ENCODE assay signal across 16 cellular contexts in the genomic region with DNA sequence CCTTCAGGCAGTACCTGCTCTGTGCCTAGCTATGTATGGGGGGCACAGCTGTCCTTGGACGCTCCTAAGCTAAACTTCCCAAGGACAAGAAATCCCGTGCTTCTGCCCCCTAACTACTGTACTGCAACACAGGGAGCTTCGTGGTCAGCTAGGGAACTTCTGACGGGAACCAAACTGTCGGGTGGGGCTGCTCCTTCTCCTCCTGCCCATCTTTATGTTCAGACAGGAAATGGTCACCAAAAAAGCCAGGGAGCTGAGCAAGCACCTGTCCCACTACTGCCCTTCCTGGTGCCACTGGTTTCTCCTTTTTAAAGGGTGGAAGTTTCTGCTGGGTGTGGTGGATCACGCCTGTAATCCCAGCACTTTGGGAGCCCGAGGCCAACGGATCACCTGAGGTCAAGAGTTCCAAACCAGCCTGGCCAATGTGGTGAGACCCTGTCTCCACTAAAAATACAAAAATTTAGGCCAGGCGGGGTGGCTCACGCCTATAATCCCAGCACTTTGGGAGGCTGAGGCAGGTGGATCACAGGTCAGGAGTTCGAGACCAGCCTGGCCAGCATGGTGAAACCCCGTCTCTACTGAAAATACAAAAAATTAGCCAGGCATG. TPM values are rescaled to one million over a fixed set of nuclear protein-coding genes. Genes with fewer than 3 reads are reported as not detected.
DNase-seq lines count a peak whose midpoint lies in the region; ATAC-seq, FAIRE-seq and TF ChIP-seq lines count a peak whose summit lies in the region.
"Had no signal": no experiment of that assay in that cellular context is flagged by ENCODE, and none has a peak within 500 bp of the region (broad histone marks: within the 10 kb centered on the region; RNA-seq: fewer than 3 reads in every experiment).

No MANE protein-coding gene starts in this region.

- H3K4me3 Mint-ChIP-seq in activated T-cell treated with anti-CD3 and anti-CD28 coated beads, Interleukin-2, amount 50 U/mL, for 24 hours = no peak overlapping the region
- H3K4me3 Mint-ChIP-seq in mesothelial cell of epicardium = no peak overlapping the region
- H3K4me3 Mint-ChIP-seq: stimulated activated effector memory CD8-positive, alpha-beta T cell treated with anti-CD3 and anti-CD28 coated beads, Interleukin-12 subunit alpha, Interleukin-12 subunit beta, amount 100 ng/mL, for 72 hours had no signal

- peak overlapping the region in 1 of 2 donors; percentile 64 for H3K9ac ChIP-seq in colonic mucosa (ENCODE audit: low read depth in 2 of 2, low read length in 2 of 2)
- H3K9ac ChIP-seq: KMS-11 had no signal

- peaks cover 86% of the 10 kb centered on the region for H3K4me1 Mint-ChIP-seq in activated T-cell treated with anti-CD3 and anti-CD28 coated beads, Interleukin-2, amount 50 U/mL, for 24 hours (ENCODE audit: low read depth)
- peaks cover 70% of the 10 kb centered on the region for H3K4me1 Mint-ChIP-seq in mesothelial cell of epicardium

- peak overlapping the region; percentile 34 for H3K27ac ChIP-seq in colonic mucosa
- peak overlapping the region; percentile 57 to 98 (median 80) for H3K27ac ChIP-seq in tibial nerve
- H3K27ac ChIP-seq: KMS-11 had no signal

- ATAC-seq in GM19452 (IDR thresholded peaks at IDR 0.05; ENCODE audit: unreplicated experiment) = no peak
- ATAC-seq: stimulated activated effector memory CD8-positive, alpha-beta T cell treated with anti-CD3 and anti-CD28 coated beads, Interleukin-12 subunit alpha, Interleukin-12 subunit beta, amount 100 ng/mL, for 72 hours had no signal

- 74 to 75% methylated on average over 12 of the region's 12 CpGs for WGBS in tibial nerve, 2 donors

- H3K36me3 ChIP-seq in colonic mucosa (no peaks in the 10 kb centered on the region), tibial nerve (no peaks in the 10 kb centered on the region)

- no peak for FAIRE-seq in GM12891 (lab: Jason Lieb, UNC)
- FAIRE-seq: GM18507 had no signal

- H3K9me3 Mint-ChIP-seq in activated T-cell treated with anti-CD3 and anti-CD28 coated beads, Interleukin-2, amount 50 U/mL, for 24 hours = no peaks in the 10 kb centered on the region
- H3K9me3 Mint-ChIP-seq in mesothelial cell of epicardium = no peaks in the 10 kb centered on the region
- H3K9me3 Mint-ChIP-seq: stimulated activated effector memory CD8-positive, alpha-beta T cell treated with anti-CD3 and anti-CD28 coated beads, Interleukin-12 subunit alpha, Interleukin-12 subunit beta, amount 100 ng/mL, for 72 hours had no signal

- no peaks in the 10 kb centered on the region for H3K9me3 ChIP-seq in colonic mucosa
- H3K9me3 ChIP-seq in tibial nerve = no peaks in the 10 kb centered on the region

- no peaks in the 10 kb centered on the region for H3K27me3 Mint-ChIP-seq in activated T-cell treated with anti-CD3 and anti-CD28 coated beads, Interleukin-2, amount 50 U/mL, for 24 hours
- H3K27me3 Mint-ChIP-seq in mesothelial cell of epicardium (ENCODE audit: low read depth) = no peaks in the 10 kb centered on the region

- intact Hi-C loops in colonic mucosa (cut with DNase I) = no loop called here

- H3K4me3 ChIP-seq in colonic mucosa (no peak overlapping the region), tibial nerve (no peak overlapping the region)

- TF ChIP-seq CTCF in colonic mucosa (IDR thresholded peaks at IDR 0.05) (no peak), mesothelial cell of epicardium (IDR thresholded peaks at IDR 0.05; ENCODE audit: unreplicated experiment) (no peak), tibial nerve (IDR thresholded peaks at IDR 0.05) (no peak), GM13976 (IDR thresholded peaks at IDR 0.05; ENCODE audit: borderline replicate concordance, control extremely low read depth, extremely low read depth, insufficient read depth, missing control alignments) (no peak)

- TF ChIP-seq EP300 in tibial nerve (IDR thresholded peaks at IDR 0.05) = no peak

- peaks cover 2% of the 10 kb centered on the region for H3K36me3 Mint-ChIP-seq in activated T-cell treated with anti-CD3 and anti-CD28 coated beads, Interleukin-2, amount 50 U/mL, for 24 hours (ENCODE audit: low read depth)
- H3K36me3 Mint-ChIP-seq in mesothelial cell of epicardium = no peaks in the 10 kb centered on the region
- H3K36me3 Mint-ChIP-seq: stimulated activated effector memory CD8-positive, alpha-beta T cell treated with anti-CD3 and anti-CD28 coated beads, Interleukin-12 subunit alpha, Interleukin-12 subunit beta, amount 100 ng/mL, for 72 hours had no signal

- peak overlapping the region; percentile 82 for H3K27ac Mint-ChIP-seq in activated T-cell treated with anti-CD3 and anti-CD28 coated beads, Interleukin-2, amount 50 U/mL, for 24 hours
- H3K27ac Mint-ChIP-seq in mesothelial cell of epicardium = peak overlapping the region; percentile 19

- TF ChIP-seq POLR2A in tibial nerve (IDR thresholded peaks at IDR 0.05) (no peak), GM12891 (IDR thresholded peaks at IDR 0.05; ENCODE audit: low read depth, low read length) (no peak)

- peaks cover 2% of the 10 kb centered on the region for H3K4me1 ChIP-seq in colonic mucosa
- H3K4me1 ChIP-seq in tibial nerve = peaks cover 3 to 100% (median 89%) of the 10 kb centered on the region in 4 donors

- no peak for DNase-seq in activated T-cell treated with anti-CD3 and anti-CD28 coated beads, Interleukin-2, amount 50 U/mL, for 24 hours
- no peak for DNase-seq in activated T-cell treated with anti-CD3 and anti-CD28 coated beads, Interleukin-2, amount 50 U/mL, for 1 hour
- DNase-seq in colonic mucosa (no peak), mesothelial cell of epicardium (ENCODE audit: low spot score in 2 of 2, unreplicated experiment in 2 of 2) (no peak), tibial nerve (ENCODE audit: low spot score in 2 of 2) (no peak), GM13976 (ENCODE audit: low spot score) (no peak), GM12891 (ENCODE audit: insufficient read length, low spot score) (no peak)
- DNase-seq: 8988T; activated CD4-positive, CD25-positive, alpha-beta regulatory T cell treated with anti-CD3 and anti-CD28 coated beads, Interleukin-2, amount 50 U/mL, for 72 hours; GF-D8; NCI-H510A; stimulated activated CD4-positive, alpha-beta T cell treated with anti-CD3 and anti-CD28 coated beads, Interleukin-4, amount 100 ng/mL, for 24 hours had no signal

- H3K27me3 ChIP-seq in colonic mucosa (no peaks in the 10 kb centered on the region), tibial nerve (no peaks in the 10 kb centered on the region)

- in situ Hi-C loops in GM13976 (cut with MboI; ENCODE audit: low sequenced_read_pairs, unreplicated experiment) = no loop called here

TF ChIP-seq in GM12891, 5 proteins besides CTCF, POLR2A, EP300 and RAD21:
- TF ChIP-seq POLR2AphosphoS5 (IDR thresholded peaks at IDR 0.05; ENCODE audit: low read depth, low read length) (no peak), POU2F2 (IDR thresholded peaks at IDR 0.05; ENCODE audit: low read depth, low read length) (no peak), TAF1 (IDR thresholded peaks at IDR 0.05; ENCODE audit: low read depth, low read length) (no peak)

RNA-seq across cellular contexts. Expression of a gene that starts 26.6 kb away (rescaled TPM):
- total RNA-seq in colonic mucosa (100 to 1,000 TPM; 133 to 142 TPM), mesothelial cell of epicardium (113 to 123 TPM (median 117 TPM) in 3 replicates), tibial nerve (100 to 1,000 TPM; 217 to 428 (median 330) TPM)
- polyA plus RNA-seq in GM12891 (2012; ENCODE audit: low read depth, missing spikeins) = 17.6 TPM

RNA-seq across cellular contexts. Expression of a gene that starts 38.0 kb away (rescaled TPM):
- total RNA-seq in colonic mucosa (1,000 to 10,000 TPM; 1,834 to 2,096 TPM), mesothelial cell of epicardium (1,924 to 1,989 TPM (median 1,950 TPM) in 3 replicates), tibial nerve (1,000 to 10,000 TPM; 1,234 to 2,921 (median 1,418) TPM)
- 5,981 TPM for polyA plus RNA-seq in GM12891 (2012; ENCODE audit: low read depth, missing spikeins)

RNA-seq across cellular contexts. Expression of a gene that starts 44.4 kb away (rescaled TPM):
- total RNA-seq in colonic mucosa (100 to 1,000 TPM in 1 of 2 donors, 10 to 100 TPM in 1; 53.4 to 144 TPM), mesothelial cell of epicardium (121 to 134 TPM (median 127 TPM) in 3 replicates), tibial nerve (100 to 1,000 TPM in 2 of 4 donors, 10 to 100 TPM in 2; 44.6 to 138 (median 106) TPM)
- 39.6 TPM for polyA plus RNA-seq in GM12891 (2012; ENCODE audit: low read depth, missing spikeins)

RNA-seq across cellular contexts. Expression of a gene that starts 52.8 kb away (rescaled TPM):
- total RNA-seq in colonic mucosa = 1,000 to 10,000 TPM; 2,653 to 6,886 TPM
- 9,118 to 10,048 TPM (median 9,930 TPM) in 3 replicates for total RNA-seq in mesothelial cell of epicardium
- total RNA-seq in tibial nerve = under 1 TPM; under 0.01 TPM
- 266 TPM for polyA plus RNA-seq in GM12891 (2012; ENCODE audit: low read depth, missing spikeins)

RNA-seq across cellular contexts. Expression of a gene that starts 54.1 kb away (rescaled TPM):
- 1,000 to 10,000 TPM; 1,555 to 3,531 TPM for total RNA-seq in colonic mucosa
- total RNA-seq in mesothelial cell of epicardium = 5,196 to 5,477 TPM (median 5,368 TPM) in 3 replicates
- under 1 TPM in 3 of 4 donors, not detected in 1; under 0.01 TPM for total RNA-seq in tibial nerve
- 207 TPM for polyA plus RNA-seq in GM12891 (2012; ENCODE audit: low read depth, missing spikeins)
